ENCODE assay signal across 9 cellular contexts in genomic region chr17:8375738-8376259, GRCh38. TPM values are rescaled to one million over a fixed set of nuclear protein-coding genes. Genes with fewer than 3 reads are reported as not detected.
DNase-seq lines count a peak whose midpoint lies in the region; ATAC-seq and TF ChIP-seq lines count a peak whose summit lies in the region.
"Had no signal": no experiment of that assay in that cellular context is flagged by ENCODE, and none has a peak within 500 bp of the region (broad histone marks: within the 10 kb centered on the region; RNA-seq: fewer than 3 reads in every experiment).

No MANE protein-coding gene starts in this region.

- ATAC-seq in GM19328 (IDR thresholded peaks at IDR 0.05; ENCODE audit: unreplicated experiment) = no peak

- TF ChIP-seq POLR2A in spleen (IDR thresholded peaks at IDR 0.05) = no peak

- TF ChIP-seq CTCF in Calu3 (IDR thresholded peaks at IDR 0.05; ENCODE audit: unreplicated experiment) (no peak), astrocyte of the spinal cord (IDR thresholded peaks at IDR 0.05; ENCODE audit: low read depth, low read length) (no peak), spleen (IDR thresholded peaks at IDR 0.05 in 8 of 11, conservative IDR thresholded peaks at IDR 0.05 in 3 of 11) (no peak)

- in situ Hi-C loops in astrocyte of the spinal cord (cut with HindIII; ENCODE audit: low sequenced_read_pairs) = no loop called here

- H3K27me3 Mint-ChIP-seq in Calu3 (ENCODE audit: unreplicated experiment) (no peaks in the 10 kb centered on the region), immature natural killer cell (ENCODE audit: low read depth in 3 of 3) (peaks cover 0 to 6% (median 0%) of the 10 kb centered on the region in 3 donors)

- H3K4me1 Mint-ChIP-seq in Calu3 (ENCODE audit: low read depth, unreplicated experiment) (peaks cover 11% of the 10 kb centered on the region), immature natural killer cell (peaks cover 43 to 64% of the 10 kb centered on the region in 2 donors)

- intact Hi-C loops in Calu3 (cut with micrococcal nuclease; ENCODE audit: unreplicated experiment) (no loop called here), spleen (cut with DNase I; ENCODE audit: low total_unique reads) (no loop called here)

- BruUV-seq in Calu3 (replicated peaks; lab: Mats Ljungman, UMichigan) = no TSS peak

- peak overlapping the region; percentile 90 for H3K4me3 ChIP-seq in Jurkat, Clone E6-1 (ENCODE audit: low read length)
- peak overlapping the region; percentile 83 for H3K4me3 ChIP-seq in astrocyte of the spinal cord (ENCODE audit: low read depth, low read length)
- H3K4me3 ChIP-seq in spleen = peak overlapping the region; percentile 55 to 79 (median 68)

- DNase-seq in Calu3 = peak; percentile 22
- DNase-seq in Jurkat, Clone E6-1 (ENCODE audit: low read depth, low spot score) = no peak
- no peak for DNase-seq in astrocyte of the spinal cord (ENCODE audit: low read depth, low spot score)
- DNase-seq in immature natural killer cell = no peak
- no peak for DNase-seq in spleen
- DNase-seq in NCI-H2196 (lab: John Stamatoyannopoulos, UW; ENCODE audit: unreplicated experiment) = no peak
- DNase-seq in stimulated activated CD4-positive, alpha-beta T cell treated with anti-CD3 and anti-CD28 coated beads, Interleukin-2, amount 100 ng/mL, for 24 hours = no peak

- CTCF ChIA-PET in Calu3 (lab: Charles Lee) = interaction anchor here (0.6 kb wide), 1 partner anchor 152 kb away, joined by 3 read pairs; no protein-coding TSS in a partner anchor

- H3K36me3 Mint-ChIP-seq in Calu3 (ENCODE audit: insufficient read depth, unreplicated experiment) = peaks cover 63% of the 10 kb centered on the region
- H3K36me3 Mint-ChIP-seq in immature natural killer cell = peaks cover 9 to 30% (median 15%) of the 10 kb centered on the region in 3 donors

- no peaks in the 10 kb centered on the region for H3K27me3 ChIP-seq in spleen (replicated peaks in 1 of 7)

- H3K27ac Mint-ChIP-seq in Calu3 (ENCODE audit: unreplicated experiment) (peak overlapping the region; percentile 79), immature natural killer cell (peak overlapping the region; percentile 83 to 92 (median 90))

- peak overlapping the region in 7 of 8 donors; percentile 83 to 91 (median 86) for H3K27ac ChIP-seq in spleen

- H3K4me3 Mint-ChIP-seq in Calu3 (ENCODE audit: low read depth, unreplicated experiment) (peak overlapping the region; percentile 84), immature natural killer cell (peak overlapping the region; percentile 80 to 93 (median 90))

- H3K36me3 ChIP-seq in spleen = peaks cover 0 to 55% (median 39%) of the 10 kb centered on the region in 6 donors

- H3K4me1 ChIP-seq in spleen = peaks cover 18 to 57% (median 46%) of the 10 kb centered on the region in 6 donors

- 29 to 39% (median 36%) methylated on average over 18 of the region's 18 CpGs for WGBS in spleen, 5 donors

- no peaks in the 10 kb centered on the region for H3K9me3 Mint-ChIP-seq in Calu3 (ENCODE audit: low read depth, unreplicated experiment)
- H3K9me3 Mint-ChIP-seq in immature natural killer cell = no peaks in the 10 kb centered on the region

- no peaks in the 10 kb centered on the region for H3K9me3 ChIP-seq in spleen

RNA-seq across cellular contexts. Expression of gene RPL26, which starts 7.2 kb away (rescaled TPM):
- total RNA-seq in Calu3 (2022) = 739 and 842 TPM in 2 replicates
- 4,425 TPM for polyA plus RNA-seq in Jurkat, Clone E6-1 (2012; ENCODE audit: insufficient read depth, insufficient read length)
- 1,000 to 10,000 TPM in 1 of 3 donors, 100 to 1,000 TPM in 2; 683 to 1,109 (median 864) TPM for polyA plus RNA-seq in immature natural killer cell
- 1,000 to 10,000 TPM; 1,067 to 3,608 (median 1,651) TPM for total RNA-seq in spleen
- 1,000 to 10,000 TPM; 5,013 to 7,063 (median 6,510) TPM for polyA plus RNA-seq in spleen

RNA-seq across cellular contexts. Expression of gene RNF222, which starts 21.8 kb away (rescaled TPM):
- total RNA-seq in Calu3 (2022) (not detected in 2 replicates), spleen (not detected)
- not detected for polyA plus RNA-seq in Jurkat, Clone E6-1 (2012; ENCODE audit: insufficient read depth, insufficient read length)
- polyA plus RNA-seq in immature natural killer cell (under 1 TPM in 1 of 3 donors, not detected in 2; 0.13 TPM), spleen (under 1 TPM in 2 of 3 donors, not detected in 1; 0.03 to 0.05 TPM)
- total RNA-seq: M059J had no signal

RNA-seq across cellular contexts. Expression of gene ODF4, which starts 36.2 kb away (rescaled TPM):
- not detected in 2 replicates for total RNA-seq in Calu3 (2022)
- polyA plus RNA-seq in Jurkat, Clone E6-1 (2012; ENCODE audit: insufficient read depth, insufficient read length) = not detected
- not detected for polyA plus RNA-seq in immature natural killer cell
- total RNA-seq in spleen = not detected
- not detected for polyA plus RNA-seq in spleen
- total RNA-seq: M059J had no signal

RNA-seq across cellular contexts. Expression of gene NDEL1, which starts 59.9 kb away (rescaled TPM):
- total RNA-seq in Calu3 (2022) (40.5 and 40.8 TPM in 2 replicates), spleen (100 to 1,000 TPM in 3 of 7 donors, 10 to 100 TPM in 4; 67.7 to 141 (median 90.5) TPM)
- 40.9 TPM for polyA plus RNA-seq in Jurkat, Clone E6-1 (2012; ENCODE audit: insufficient read depth, insufficient read length)
- polyA plus RNA-seq in immature natural killer cell (10 to 100 TPM; 37.2 to 75.0 (median 54.4) TPM), spleen (10 to 100 TPM; 11.6 to 26.0 (median 13.6) TPM)
